Comparison of ENCODE assay signal across 13 cellular contexts in genomic region chr1:219177363-219177762, GRCh38. TPM values are rescaled to one million over a fixed set of nuclear protein-coding genes. Genes with fewer than 3 reads are reported as not detected.
DNase-seq lines count a peak whose midpoint lies in the region; ATAC-seq and TF ChIP-seq lines count a peak whose summit lies in the region.
"Had no signal": no experiment of that assay in that cellular context is flagged by ENCODE, and none has a peak within 500 bp of the region (broad histone marks: within the 10 kb centered on the region; RNA-seq: fewer than 3 reads in every experiment).

No MANE protein-coding gene starts in this region.

- H3K4me1 ChIP-seq in ascending aorta (peaks cover 0 to 14% of the 10 kb centered on the region in 2 donors), left lung (peaks cover 6 to 25% of the 10 kb centered on the region in 2 donors), testis (peaks cover 9% of the 10 kb centered on the region), suprapubic skin (peaks cover 60% of the 10 kb centered on the region)

- CTCF ChIA-PET in CD4-positive, alpha-beta T cell (lab: Charles Lee) = no interaction called here

- intact Hi-C loops in CD4-positive, alpha-beta T cell (cut with DNase I, micrococcal nuclease) = loop anchor here in 1 of 2 experiments (5.0 to 10.0 kb wide), 3 partner anchors 917 to 1543 kb away; partner anchors contain the start of genes GPATCH2, IARS2, RAB3GAP2 and SPATA17
- intact Hi-C loops in ascending aorta (cut with DNase I) = loop anchor here (10.0 kb wide), 2 partner anchors 113 to 713 kb away; no protein-coding TSS in a partner anchor
- intact Hi-C loops in left lung (cut with DNase I) = no loop called here
- intact Hi-C loops in testis (cut with DNase I; ENCODE audit: low total_unique reads) = no loop called here
- intact Hi-C loops in CD14-positive monocyte (cut with micrococcal nuclease) = loop anchor here in 1 of 2 donors (10.0 kb wide), 1 partner anchor 833 kb away; the partner anchor contains the start of gene TGFB2

- no peak for ATAC-seq in CD4-positive, alpha-beta T cell (ENCODE audit: poor library complexity)
- peak; percentile 24 for ATAC-seq in GM19351 (IDR thresholded peaks at IDR 0.05; ENCODE audit: unreplicated experiment)
- ATAC-seq in HG03045 (IDR thresholded peaks at IDR 0.05; ENCODE audit: unreplicated experiment) = peak; percentile 23
- no peak for ATAC-seq in left lung
- ATAC-seq: activated CD4-positive, alpha-beta T cell treated with anti-CD3 and anti-CD28 coated beads for 36 hours; mucosa of descending colon had no signal

- TF ChIP-seq CTCF in CD4-positive, alpha-beta T cell (IDR thresholded peaks at IDR 0.05) = no peak
- TF ChIP-seq CTCF in ascending aorta (IDR thresholded peaks at IDR 0.05) (no peak), left lung (IDR thresholded peaks at IDR 0.05) (no peak), testis (IDR thresholded peaks at IDR 0.05) (no peak), suprapubic skin (IDR thresholded peaks at IDR 0.05) (no peak), CD14-positive monocyte (IDR thresholded peaks at IDR 0.05) (no peak)

- TF ChIP-seq EP300 in suprapubic skin (IDR thresholded peaks at IDR 0.05) = no peak

- peaks cover 0 to 2% of the 10 kb centered on the region in 2 donors for H3K36me3 ChIP-seq in ascending aorta
- H3K36me3 ChIP-seq in left lung = no peaks in the 10 kb centered on the region
- H3K36me3 ChIP-seq in testis (ENCODE audit: low read depth, missing control alignments) = no peaks in the 10 kb centered on the region
- H3K36me3 ChIP-seq in suprapubic skin = peaks cover 13% of the 10 kb centered on the region
- H3K36me3 ChIP-seq: thyroid gland had no signal

- H3K4me1 Mint-ChIP-seq in CD4-positive, alpha-beta T cell (ENCODE audit: low read depth) = peaks cover 67% of the 10 kb centered on the region
- H3K4me1 Mint-ChIP-seq in CD14-positive monocyte = peaks cover 52% of the 10 kb centered on the region

- H3K27me3 Mint-ChIP-seq in CD4-positive, alpha-beta T cell = no peaks in the 10 kb centered on the region
- H3K27me3 Mint-ChIP-seq in CD14-positive monocyte (ENCODE audit: low read depth in 3 of 3) = peaks cover 0 to 1% (median 0%) of the 10 kb centered on the region in 3 donors
- H3K27me3 Mint-ChIP-seq: activated CD4-positive, alpha-beta T cell treated with anti-CD3 and anti-CD28 coated beads for 36 hours had no signal

- H3K36me3 Mint-ChIP-seq in CD4-positive, alpha-beta T cell (ENCODE audit: low read depth) = peaks cover 47% of the 10 kb centered on the region
- peaks cover 22 to 38% of the 10 kb centered on the region in 2 donors for H3K36me3 Mint-ChIP-seq in CD14-positive monocyte

- peak overlapping the region; percentile 11 for H3K27ac Mint-ChIP-seq in CD4-positive, alpha-beta T cell
- H3K27ac Mint-ChIP-seq in CD14-positive monocyte = peak overlapping the region in 2 of 7 donors; percentile 13 to 54
- H3K27ac Mint-ChIP-seq: activated CD4-positive, alpha-beta T cell treated with anti-CD3 and anti-CD28 coated beads for 36 hours had no signal

- peak overlapping the region; percentile 3 for H3K4me3 Mint-ChIP-seq in CD4-positive, alpha-beta T cell
- H3K4me3 Mint-ChIP-seq in CD14-positive monocyte = no peak overlapping the region
- H3K4me3 Mint-ChIP-seq: activated CD4-positive, alpha-beta T cell treated with anti-CD3 and anti-CD28 coated beads for 36 hours had no signal

- POLR2A ChIA-PET in CD4-positive, alpha-beta T cell (lab: Charles Lee) = no interaction called here

- DNase-seq in CD4-positive, alpha-beta T cell = no peak
- DNase-seq in ascending aorta (ENCODE audit: low spot score in 2 of 2) = no peak
- no peak for DNase-seq in left lung
- no peak for DNase-seq in testis
- no peak for DNase-seq in suprapubic skin (ENCODE audit: low spot score in 2 of 2)
- DNase-seq in CD14-positive monocyte (ENCODE audit: low spot score) = no peak
- DNase-seq: activated CD4-positive, alpha-beta T cell treated with anti-CD3 and anti-CD28 coated beads for 36 hours; KG1; mucosa of descending colon; stimulated activated CD4-positive, alpha-beta T cell treated with anti-CD3 and anti-CD28 coated beads, Interleukin-15, amount 100 ng/mL, for 24 hours; thyroid gland had no signal

- H3K4me3 ChIP-seq in ascending aorta (no peak overlapping the region), left lung (no peak overlapping the region), testis (no peak overlapping the region), suprapubic skin (no peak overlapping the region)
- H3K4me3 ChIP-seq: mucosa of descending colon, thyroid gland had no signal

- TF ChIP-seq POLR2A in testis (IDR thresholded peaks at IDR 0.05) (no peak), suprapubic skin (IDR thresholded peaks at IDR 0.05) (no peak)

- H3K27ac ChIP-seq in CD4-positive, alpha-beta T cell (ENCODE audit: low read depth, low read length) = no peak overlapping the region
- peak overlapping the region; percentile 86 to 93 for H3K27ac ChIP-seq in ascending aorta
- H3K27ac ChIP-seq in left lung = no peak overlapping the region
- H3K27ac ChIP-seq in testis = no peak overlapping the region
- no peak overlapping the region for H3K27ac ChIP-seq in suprapubic skin
- H3K27ac ChIP-seq: thyroid gland had no signal

- 85 to 89% methylated on average over 3 of the region's 3 CpGs for WGBS in testis, 2 donors
- 62% methylated on average over 3 of the region's 3 CpGs for WGBS in suprapubic skin

- no peaks in the 10 kb centered on the region for H3K9me3 Mint-ChIP-seq in CD4-positive, alpha-beta T cell
- no peaks in the 10 kb centered on the region for H3K9me3 Mint-ChIP-seq in CD14-positive monocyte

- no peaks in the 10 kb centered on the region for H3K9me3 ChIP-seq in CD4-positive, alpha-beta T cell (ENCODE audit: control insufficient read depth, low read length)
- H3K9me3 ChIP-seq in ascending aorta = no peaks in the 10 kb centered on the region
- H3K9me3 ChIP-seq in left lung = no peaks in the 10 kb centered on the region
- H3K9me3 ChIP-seq in testis = no peaks in the 10 kb centered on the region
- H3K9me3 ChIP-seq in suprapubic skin = no peaks in the 10 kb centered on the region
- H3K9me3 ChIP-seq: mucosa of descending colon, thyroid gland had no signal

- no peaks in the 10 kb centered on the region for H3K27me3 ChIP-seq in CD4-positive, alpha-beta T cell (ENCODE audit: control insufficient read depth, insufficient read depth, low read length)
- no peaks in the 10 kb centered on the region for H3K27me3 ChIP-seq in ascending aorta
- no peaks in the 10 kb centered on the region for H3K27me3 ChIP-seq in left lung
- H3K27me3 ChIP-seq in testis = no peaks in the 10 kb centered on the region
- no peaks in the 10 kb centered on the region for H3K27me3 ChIP-seq in suprapubic skin
- H3K27me3 ChIP-seq: thyroid gland had no signal

RNA-seq across cellular contexts. Expression of gene LYPLAL1, which starts 3.7 kb away (rescaled TPM):
- total RNA-seq in CD4-positive, alpha-beta T cell = 10 to 100 TPM in 1 of 2 experiments, 1 to 10 TPM in 1; 8.2 to 10.0 TPM
- total RNA-seq in ascending aorta (27.5 TPM), left lung (10 to 100 TPM; 24.1 to 32.5 TPM), testis (10 to 100 TPM; 20.8 to 26.5 TPM), suprapubic skin (10 to 100 TPM; 20.2 to 40.4 (median 32.1) TPM)
- polyA plus RNA-seq in testis (ENCODE audit: insufficient read depth, low read depth, low replicate concordance) (33.8 TPM), CD14-positive monocyte (10 to 100 TPM; 36.1 to 55.9 TPM)

Comparison
In these comparisons a context has a peak if more than half of its experiments do, and no peak if none do; other contexts are left out.
1. ATAC-seq: peak in GM19351 (single experiment) and HG03045 (single experiment); none in CD4-positive, alpha-beta T cell (single experiment) and left lung (single experiment).
2. H3K27ac ChIP-seq: peak in ascending aorta (2 of 2); none in CD4-positive, alpha-beta T cell (single experiment), left lung (0 of 2), testis (0 of 2) and suprapubic skin (single experiment).